15 cellular contexts compared by ENCODE assay signal in genomic region chr11:111707691-111708067, GRCh38.
"Had no signal": no experiment of that assay in that cellular context is flagged by ENCODE, and none has a peak within 500 bp of the region (broad histone marks: within the 10 kb centered on the region; RNA-seq: fewer than 3 reads in every experiment).

No MANE protein-coding gene starts in this region.

- H3K4me1 ChIP-seq: spleen, tibial artery had no signal

- H3K9me3 ChIP-seq: spleen, tibial artery had no signal

- ATAC-seq: activated CD4-positive, alpha-beta T cell treated with anti-CD3 and anti-CD28 coated beads for 36 hours; naive thymus-derived CD8-positive, alpha-beta T cell; SK-N-SH treated with all-trans-retinoic acid at 6 μM for 48 hours; stimulated activated memory B cell treated with anti-CD40 and anti-IgM and Interleukin-4, amounts not matched to agents 10 μg/mL and 1 μg/mL and 100 μg/mL, for 72 hours; T-cell; WTC11 had no signal

- DNase-seq: activated CD4-positive, alpha-beta T cell treated with anti-CD3 and anti-CD28 coated beads for 36 hours; activated CD4-positive, alpha-beta T cell treated with anti-CD3 and anti-CD28 coated beads, Interleukin-2, amount 50 U/mL, for 48 hours; effector CD4-positive, alpha-beta T cell; naive thymus-derived CD8-positive, alpha-beta T cell; spleen; stimulated activated CD4-positive, alpha-beta T cell treated with anti-CD3 and anti-CD28 coated beads, Interleukin-4, amount 100 ng/mL, for 4 hours; T-cell had no signal

- H3K4me3 Mint-ChIP-seq: activated CD4-positive, alpha-beta T cell treated with anti-CD3 and anti-CD28 coated beads for 36 hours; activated naive CD8-positive, alpha-beta T cell; central memory CD8-positive, alpha-beta T cell; memory B cell; naive thymus-derived CD8-positive, alpha-beta T cell; stimulated activated memory B cell treated with anti-CD40 and anti-IgM and Interleukin-4, amounts not matched to agents 10 μg/mL and 1 μg/mL and 100 μg/mL, for 72 hours; T-cell; WTC11 had no signal

- H3K27me3 Mint-ChIP-seq: activated CD4-positive, alpha-beta T cell treated with anti-CD3 and anti-CD28 coated beads for 36 hours; activated naive CD8-positive, alpha-beta T cell; central memory CD8-positive, alpha-beta T cell; memory B cell; naive thymus-derived CD8-positive, alpha-beta T cell; stimulated activated memory B cell treated with anti-CD40 and anti-IgM and Interleukin-4, amounts not matched to agents 10 μg/mL and 1 μg/mL and 100 μg/mL, for 72 hours; T-cell had no signal

- H3K27ac Mint-ChIP-seq: activated CD4-positive, alpha-beta T cell treated with anti-CD3 and anti-CD28 coated beads for 36 hours; activated naive CD8-positive, alpha-beta T cell; memory B cell; stimulated activated memory B cell treated with anti-CD40 and anti-IgM and Interleukin-4, amounts not matched to agents 10 μg/mL and 1 μg/mL and 100 μg/mL, for 72 hours; T-cell; WTC11 had no signal

- H3K27me3 ChIP-seq: spleen, tibial artery had no signal

- H3K9me3 Mint-ChIP-seq: central memory CD8-positive, alpha-beta T cell; memory B cell; naive thymus-derived CD8-positive, alpha-beta T cell; stimulated activated memory B cell treated with anti-CD40 and anti-IgM and Interleukin-4, amounts not matched to agents 10 μg/mL and 1 μg/mL and 100 μg/mL, for 72 hours; T-cell; WTC11 had no signal

- H3K9ac ChIP-seq: parathyroid adenoma had no signal

- H3K4me1 Mint-ChIP-seq: activated CD4-positive, alpha-beta T cell treated with anti-CD3 and anti-CD28 coated beads for 36 hours; central memory CD8-positive, alpha-beta T cell; memory B cell; naive thymus-derived CD8-positive, alpha-beta T cell; stimulated activated memory B cell treated with anti-CD40 and anti-IgM and Interleukin-4, amounts not matched to agents 10 μg/mL and 1 μg/mL and 100 μg/mL, for 72 hours; T-cell; WTC11 had no signal

- H2AFZ ChIP-seq: parathyroid adenoma had no signal

- H3K27ac ChIP-seq: parathyroid adenoma, spleen, tibial artery had no signal

- H3K4me3 ChIP-seq: spleen, tibial artery had no signal
